20 cellular contexts compared by ENCODE assay signal in genomic region chr9:137227853-137228514, GRCh38. TPM values are rescaled to one million over a fixed set of nuclear protein-coding genes. Genes with fewer than 3 reads are reported as not detected.
A peak's percentile ranks its signal among the peaks of the same experiment; 100 is the strongest.
DNase-seq lines count a peak whose midpoint lies in the region; ATAC-seq and TF ChIP-seq lines count a peak whose summit lies in the region.
"Had no signal": no experiment of that assay in that cellular context is flagged by ENCODE, and none has a peak within 500 bp of the region (broad histone marks: within the 10 kb centered on the region; RNA-seq: fewer than 3 reads in every experiment).

No MANE protein-coding gene starts in this region.

- no peak for TF ChIP-seq CTCF in HEK293 (tag by site-specific recombination; IDR thresholded peaks at IDR 0.05)
- TF ChIP-seq CTCF in body of pancreas (IDR thresholded peaks at IDR 0.05), result no peak
- no peak for TF ChIP-seq CTCF in neural crest cell (conservative IDR thresholded peaks at IDR 0.05)
- TF ChIP-seq CTCF in colonic mucosa (IDR thresholded peaks at IDR 0.05), result no peak

- CTCF ChIA-PET in HEK293 (lab: Yijun Ruan, JAX), result interaction anchor here (0.6 to 6.7 kb wide), 25 partner anchors 9 to 440 kb away, joined by 3 to 69 read pairs (median 6); partner anchors contain the start of genes ABCA2, ANAPC2, LRRC26 and MAN1B1

- intact Hi-C loops in body of pancreas (cut with DNase I) (no loop called here), colonic mucosa (cut with DNase I) (loop anchor here (2.0 to 5.0 kb wide), 2 partner anchors 41 to 107 kb away; partner anchors contain the start of genes ANAPC2 and SSNA1)

- H3K9ac ChIP-seq in colonic mucosa (ENCODE audit: low read depth in 2 of 2, low read length in 2 of 2), result no peak overlapping the region

- H3K4me1 Mint-ChIP-seq in neural crest cell, result peaks cover 4% of the 10 kb centered on the region

- peak overlapping the region; percentile 82 for H3K4me3 Mint-ChIP-seq in neural crest cell
- H3K4me3 Mint-ChIP-seq: activated naive CD4-positive, alpha-beta T cell treated with anti-CD3 and anti-CD28 coated beads, Interleukin-2, amount 10 ng/mL, durations not matched to agents 7 days and 5 days; activated T-cell treated with anti-CD3 and anti-CD28 coated beads, Interleukin-2, amount 50 U/mL, for 24 hours; natural killer cell had no signal

- peak; percentile 20 for DNase-seq in NCI-H2196 (lab: John Stamatoyannopoulos, UW; ENCODE audit: unreplicated experiment)
- DNase-seq in NCI-H2196 treated with DMSO at 0.1 percent for 48 hours (lab: John Stamatoyannopoulos, UW; ENCODE audit: unreplicated experiment), result no peak
- no peak for DNase-seq in body of pancreas
- DNase-seq in neural crest cell (ENCODE audit: low read depth, low spot score), result no peak
- no peak for DNase-seq in colonic mucosa

- H3K27me3 ChIP-seq in body of pancreas (peaks cover 0 to 12% of the 10 kb centered on the region in 2 donors), colonic mucosa (peaks cover 27% of the 10 kb centered on the region)

- H3K4me1 ChIP-seq in HEK293 (ENCODE audit: control insufficient read depth, insufficient read depth, low read length) (peaks cover under 1% of the 10 kb centered on the region; the same call in 1 of the 2 replicates), body of pancreas (peaks cover 31% of the 10 kb centered on the region), colonic mucosa (peaks cover 24% of the 10 kb centered on the region)

- H3K9me3 ChIP-seq in HEK293 (ENCODE audit: control insufficient read depth, insufficient read depth, low read depth, low read length) (no peaks in the 10 kb centered on the region), body of pancreas (no peaks in the 10 kb centered on the region), colonic mucosa (no peaks in the 10 kb centered on the region)
- H3K9me3 ChIP-seq: breast epithelium, esophagus muscularis mucosa, spleen had no signal

- no peaks in the 10 kb centered on the region for H3K36me3 Mint-ChIP-seq in neural crest cell (ENCODE audit: low read depth)
- H3K36me3 Mint-ChIP-seq: activated naive CD4-positive, alpha-beta T cell treated with anti-CD3 and anti-CD28 coated beads, Interleukin-2, amount 10 ng/mL, durations not matched to agents 7 days and 5 days; CD8-positive, alpha-beta memory T cell; natural killer cell had no signal

- no peaks in the 10 kb centered on the region for H3K9me3 Mint-ChIP-seq in neural crest cell
- H3K9me3 Mint-ChIP-seq: activated naive CD4-positive, alpha-beta T cell treated with anti-CD3 and anti-CD28 coated beads, Interleukin-2, amount 10 ng/mL, durations not matched to agents 7 days and 5 days; activated T-cell treated with anti-CD3 and anti-CD28 coated beads, Interleukin-2, amount 50 U/mL, for 24 hours; CD8-positive, alpha-beta memory T cell; natural killer cell had no signal

- H3K27me3 Mint-ChIP-seq in neural crest cell (ENCODE audit: low read depth), result peaks cover 4% of the 10 kb centered on the region

- 3 to 20% methylated on average over 7 to 17 of the region's 19 CpGs for WGBS in body of pancreas, 2 donors

- H3K27ac Mint-ChIP-seq in neural crest cell (ENCODE audit: unreplicated experiment), result no peak overlapping the region
- H3K27ac Mint-ChIP-seq: activated naive CD4-positive, alpha-beta T cell treated with anti-CD3 and anti-CD28 coated beads, Interleukin-2, amount 10 ng/mL, durations not matched to agents 7 days and 5 days; activated T-cell treated with anti-CD3 and anti-CD28 coated beads, Interleukin-2, amount 50 U/mL, for 24 hours; natural killer cell had no signal

- H3K4me3 ChIP-seq in HEK293 (ENCODE audit: low read depth, low read length), result no peak overlapping the region
- no peak overlapping the region for H3K4me3 ChIP-seq in body of pancreas
- no peak overlapping the region for H3K4me3 ChIP-seq in colonic mucosa
- H3K4me3 ChIP-seq: esophagus muscularis mucosa, spleen had no signal

- no peak for ATAC-seq in body of pancreas
- ATAC-seq in GM19395 (IDR thresholded peaks at IDR 0.05; ENCODE audit: unreplicated experiment), result no peak
- ATAC-seq in HG03521 (IDR thresholded peaks at IDR 0.05; ENCODE audit: unreplicated experiment), result no peak

- POLR2A ChIA-PET in HEK293 (lab: Yijun Ruan, JAX), result interaction anchor here (0.6 to 17.2 kb wide), 9 partner anchors 13 to 182 kb away, joined by 3 to 304 read pairs (median 5); partner anchors contain the start of genes ANAPC2, NDOR1, NPDC1 and SAPCD2

- H3K36me3 ChIP-seq in HEK293 (ENCODE audit: control insufficient read depth in 2 of 2, insufficient read depth in 1 of 2, low read length in 2 of 2), result no peaks in the 10 kb centered on the region
- no peaks in the 10 kb centered on the region for H3K36me3 ChIP-seq in body of pancreas (replicated peaks in 1 of 2; ENCODE audit: insufficient read depth in 1 of 2, low read depth in 2 of 2)
- H3K36me3 ChIP-seq in colonic mucosa, result no peaks in the 10 kb centered on the region
- H3K36me3 ChIP-seq: breast epithelium, esophagus muscularis mucosa, spleen had no signal

- TF ChIP-seq POLR2A in body of pancreas (IDR thresholded peaks at IDR 0.05), result no peak

- H3K27ac ChIP-seq in HEK293 (ENCODE audit: extremely low read depth, low read depth, low read length), result no peak overlapping the region
- peak overlapping the region in 3 of 4 donors; percentile 41 to 77 (median 76) for H3K27ac ChIP-seq in body of pancreas
- no peak overlapping the region for H3K27ac ChIP-seq in colonic mucosa
- H3K27ac ChIP-seq: esophagus muscularis mucosa, spleen had no signal

TF ChIP-seq in HEK293, 187 proteins besides CTCF, POLR2A, EP300 and RAD21:
- TF ChIP-seq ZFHX2 (tag by site-specific recombination; conservative IDR thresholded peaks at IDR 0.05) (peak; percentile 64; the same call in 1 of the 2 replicates), HIC1 (tag by site-specific recombination; IDR thresholded peaks at IDR 0.05) (peak; percentile 51), KLF1 (tag by site-specific recombination; IDR thresholded peaks at IDR 0.05) (peak; percentile 68), HOXD13 (CRISPR knock-in tag; IDR thresholded peaks at IDR 0.05; ENCODE audit: borderline replicate concordance) (no peak), WT1 (tag by site-specific recombination; IDR thresholded peaks at IDR 0.05) (0 out of 2 replicates have a peak, but pooled peaks have one; percentile 1), AEBP2 (tag by site-specific recombination; IDR thresholded peaks at IDR 0.05; ENCODE audit: borderline replicate concordance) (no peak), ZNF335 (tag by site-specific recombination; conservative IDR thresholded peaks at IDR 0.05) (0 out of 2 replicates have a peak, but pooled peaks have one; percentile 16)

RNA-seq across cellular contexts. Expression of gene RNF224, which starts 0.7 kb away (rescaled TPM):
- total RNA-seq in body of pancreas (under 1 TPM in 1 of 2 donors, not detected in 1; 0.26 TPM), neural crest cell (0.16 TPM in 1 of 2 replicates, not detected in the other), colonic mucosa (not detected)
- total RNA-seq: CD8-positive, alpha-beta memory T cell; Daoy; dermis blood vessel endothelial cell; esophagus muscularis mucosa; HT1080; lung microvascular endothelial cell; natural killer cell; spleen had no signal

RNA-seq across cellular contexts. Expression of gene SLC34A3, which starts 2.7 kb away (rescaled TPM):
- total RNA-seq in body of pancreas, result under 1 TPM in 1 of 2 donors, not detected in 1; 0.33 TPM
- not detected in 2 replicates for total RNA-seq in neural crest cell
- total RNA-seq in colonic mucosa, result not detected
- total RNA-seq: breast epithelium; CD8-positive, alpha-beta memory T cell; Daoy; dermis blood vessel endothelial cell; esophagus muscularis mucosa; HT1080; lung microvascular endothelial cell; natural killer cell; pulmonary artery endothelial cell; spleen had no signal

RNA-seq across cellular contexts. Expression of gene CYSRT1, which starts 3.0 kb away (rescaled TPM):
- total RNA-seq in body of pancreas, result not detected
- 1.2 and 1.6 TPM in 2 replicates for total RNA-seq in neural crest cell
- under 1 TPM in 1 of 2 donors, not detected in 1; 0.64 TPM for total RNA-seq in colonic mucosa

RNA-seq across cellular contexts. Expression of gene RNF208, which starts 5.9 kb away (rescaled TPM):
- total RNA-seq in body of pancreas (10 to 100 TPM in 1 of 2 donors, under 1 TPM in 1; 0.78 to 14.5 TPM), neural crest cell (9.7 and 10.1 TPM in 2 replicates), colonic mucosa (1 to 10 TPM; 6.5 to 9.3 TPM)
- total RNA-seq: Daoy, dermis blood vessel endothelial cell, lung microvascular endothelial cell had no signal

RNA-seq across cellular contexts. Expression of gene TUBB4B, which starts 13.1 kb away (rescaled TPM):
- total RNA-seq in body of pancreas (100 to 1,000 TPM in 1 of 2 donors, 10 to 100 TPM in 1; 79.1 to 171 TPM), neural crest cell (329 and 336 TPM in 2 replicates), colonic mucosa (100 to 1,000 TPM; 303 to 779 TPM)

Comparison
In these comparisons a context has a peak if more than half of its experiments do, and no peak if none do; other contexts are left out.
1. H3K27ac ChIP-seq: peak in body of pancreas (3 of 4); none in HEK293 (single experiment) and colonic mucosa (single experiment).